Comparison of ENCODE assay signal across 28 cellular contexts in genomic region chr5:6218517-6218916, GRCh38.
"Had no signal": no experiment of that assay in that cellular context is flagged by ENCODE, and none has a peak within 500 bp of the region (broad histone marks: within the 10 kb centered on the region; RNA-seq: fewer than 3 reads in every experiment).

No MANE protein-coding gene starts in this region.

- H3K27me3 Mint-ChIP-seq: stimulated activated memory B cell treated with anti-CD40 and anti-IgM and Interleukin-4, amounts not matched to agents 10 μg/mL and 1 μg/mL and 100 μg/mL, for 72 hours; stimulated activated naive CD8-positive, alpha-beta T cell treated with anti-CD3 and anti-CD28 coated beads, Interleukin-15, Interleukin-2, amounts not matched to agents 100 ng/mL and 50 ng/mL, for 24 hours had no signal

- H3K4me3 ChIP-seq: stomach, suprapubic skin, testis, thoracic aorta, thyroid gland, tibial artery, tibial nerve, upper lobe of left lung, upper lobe of right lung, uterus, vagina had no signal

- FAIRE-seq: urothelium cell line had no signal

- H3K4me3 Mint-ChIP-seq: stimulated activated effector memory CD8-positive, alpha-beta T cell treated with anti-CD3 and anti-CD28 coated beads, Interleukin-12 subunit alpha, Interleukin-12 subunit beta, amount 100 ng/mL, for 72 hours; stimulated activated memory B cell treated with anti-CD40 and anti-IgM and Interleukin-4, amounts not matched to agents 10 μg/mL and 1 μg/mL and 100 μg/mL, for 72 hours; stimulated activated naive B cell treated with anti-CD40 and anti-IgM and Interleukin-4, amounts not matched to agents 10 μg/mL and 1 μg/mL and 100 μg/mL, for 72 hours; stimulated activated naive CD8-positive, alpha-beta T cell treated with anti-CD3 and anti-CD28 coated beads, Interleukin-15, amount 100 ng/mL, for 72 hours; stimulated activated naive CD8-positive, alpha-beta T cell treated with anti-CD3 and anti-CD28 coated beads, Interleukin-15, Interleukin-2, amounts not matched to agents 100 ng/mL and 50 ng/mL, for 24 hours; type B pancreatic cell had no signal

- H3K36me3 Mint-ChIP-seq: stimulated activated effector memory CD8-positive, alpha-beta T cell treated with anti-CD3 and anti-CD28 coated beads, Interleukin-12 subunit alpha, Interleukin-12 subunit beta, amount 100 ng/mL, for 72 hours; stimulated activated memory B cell treated with anti-CD40 and anti-IgM and Interleukin-4, amounts not matched to agents 10 μg/mL and 1 μg/mL and 100 μg/mL, for 72 hours; stimulated activated naive B cell treated with anti-CD40 and anti-IgM and Interleukin-4, amounts not matched to agents 10 μg/mL and 1 μg/mL and 100 μg/mL, for 72 hours; type B pancreatic cell had no signal

- H3K4me1 Mint-ChIP-seq: stimulated activated effector memory CD8-positive, alpha-beta T cell treated with anti-CD3 and anti-CD28 coated beads, Interleukin-12 subunit alpha, Interleukin-12 subunit beta, amount 100 ng/mL, for 72 hours; stimulated activated memory B cell treated with anti-CD40 and anti-IgM and Interleukin-4, amounts not matched to agents 10 μg/mL and 1 μg/mL and 100 μg/mL, for 72 hours; stimulated activated naive B cell treated with anti-CD40 and anti-IgM and Interleukin-4, amounts not matched to agents 10 μg/mL and 1 μg/mL and 100 μg/mL, for 72 hours; stimulated activated naive CD8-positive, alpha-beta T cell treated with anti-CD3 and anti-CD28 coated beads, Interleukin-15, amount 100 ng/mL, for 72 hours had no signal

- H3K9me3 ChIP-seq: testis, thoracic aorta, thyroid gland, tibial artery, upper lobe of left lung, upper lobe of right lung, uterus, vagina had no signal

- H3K27me3 ChIP-seq: stomach, suprapubic skin, testis, thyroid gland, tibial artery, tibial nerve, upper lobe of left lung, upper lobe of right lung, uterus, vagina had no signal

- H3K9me3 Mint-ChIP-seq: stimulated activated effector memory CD8-positive, alpha-beta T cell treated with anti-CD3 and anti-CD28 coated beads, Interleukin-12 subunit alpha, Interleukin-12 subunit beta, amount 100 ng/mL, for 72 hours; stimulated activated naive CD8-positive, alpha-beta T cell treated with anti-CD3 and anti-CD28 coated beads, Interleukin-15, amount 100 ng/mL, for 72 hours; stimulated activated naive CD8-positive, alpha-beta T cell treated with anti-CD3 and anti-CD28 coated beads, Interleukin-15, Interleukin-2, amounts not matched to agents 100 ng/mL and 50 ng/mL, for 24 hours; type B pancreatic cell had no signal

- H3K36me3 ChIP-seq: stomach, suprapubic skin, thoracic aorta, thyroid gland, tibial artery, tibial nerve, upper lobe of left lung, upper lobe of right lung, uterus, vagina had no signal

- ATAC-seq: stimulated activated effector memory CD8-positive, alpha-beta T cell treated with anti-CD3 and anti-CD28 coated beads, Interleukin-12 subunit alpha, Interleukin-12 subunit beta, amount 100 ng/mL, for 72 hours; stimulated activated memory B cell treated with anti-CD40 and anti-IgM and Interleukin-4, amounts not matched to agents 10 μg/mL and 1 μg/mL and 100 μg/mL, for 72 hours; stimulated activated naive B cell treated with anti-CD40 and anti-IgM and Interleukin-4, amounts not matched to agents 10 μg/mL and 1 μg/mL and 100 μg/mL, for 72 hours; stimulated activated naive CD8-positive, alpha-beta T cell treated with anti-CD3 and anti-CD28 coated beads, Interleukin-15, Interleukin-2, amounts not matched to agents 100 U/mL and 50 U/mL, for 24 hours; upper lobe of right lung had no signal

- H3K27ac ChIP-seq: stomach, suprapubic skin, testis, thoracic aorta, thyroid gland, tibial artery, tibial nerve, upper lobe of left lung, upper lobe of right lung, uterus, vagina had no signal

- DNase-seq: stimulated activated CD4-positive, alpha-beta T cell treated with anti-CD3 and anti-CD28 coated beads, Interleukin-2, amount 100 ng/mL, for 48 hours; stimulated activated CD4-positive, alpha-beta T cell treated with anti-CD3 and anti-CD28 coated beads, Interleukin-4, amount 100 ng/mL, for 1 hour; stimulated activated CD4-positive, alpha-beta T cell treated with anti-CD3 and anti-CD28 coated beads, Interleukin-4, amount 100 ng/mL, for 24 hours; stimulated activated CD4-positive, alpha-beta T cell treated with anti-CD3 and anti-CD28 coated beads, Interleukin-4, amount 100 ng/mL, for 4 hours; stimulated activated CD8-positive, alpha-beta memory T cell treated with anti-CD3 and anti-CD28 coated beads, Interleukin-4, amount 100 ng/mL, for 48 hours; stimulated activated naive B cell treated with anti-CD40 and anti-IgM and Interleukin-4, amounts not matched to agents 10 μg/mL and 1 μg/mL and 100 μg/mL, for 72 hours; stimulated activated naive CD4-positive, alpha-beta T cell; stimulated activated naive CD4-positive, alpha-beta T cell treated with Interleukin-2 at 50 U/mL for 16 hours; stimulated activated naive CD8-positive, alpha-beta T cell treated with anti-CD3 and anti-CD28 coated beads, Interleukin-15, amount 100 ng/mL, for 72 hours; stimulated activated naive CD8-positive, alpha-beta T cell treated with anti-CD3 and anti-CD28 coated beads, Interleukin-15, Interleukin-2, amounts not matched to agents 100 U/mL and 50 U/mL, for 24 hours; stomach; substantia nigra; testis; thyroid gland; tibial artery; trophoblast cell; upper lobe of left lung; upper lobe of right lung; uterus had no signal

- H3K27ac Mint-ChIP-seq: stimulated activated effector memory CD8-positive, alpha-beta T cell treated with anti-CD3 and anti-CD28 coated beads, Interleukin-12 subunit alpha, Interleukin-12 subunit beta, amount 100 ng/mL, for 72 hours; stimulated activated memory B cell treated with anti-CD40 and anti-IgM and Interleukin-4, amounts not matched to agents 10 μg/mL and 1 μg/mL and 100 μg/mL, for 72 hours; stimulated activated naive B cell treated with anti-CD40 and anti-IgM and Interleukin-4, amounts not matched to agents 10 μg/mL and 1 μg/mL and 100 μg/mL, for 72 hours; stimulated activated naive CD8-positive, alpha-beta T cell treated with anti-CD3 and anti-CD28 coated beads, Interleukin-15, amount 100 ng/mL, for 72 hours; stimulated activated naive CD8-positive, alpha-beta T cell treated with anti-CD3 and anti-CD28 coated beads, Interleukin-15, Interleukin-2, amounts not matched to agents 100 ng/mL and 50 ng/mL, for 24 hours; type B pancreatic cell had no signal

- H3K4me1 ChIP-seq: stomach, suprapubic skin, testis, thyroid gland, tibial artery, upper lobe of left lung, upper lobe of right lung, uterus, vagina had no signal
